26 cellular contexts compared by ENCODE assay signal in the genomic region with DNA sequence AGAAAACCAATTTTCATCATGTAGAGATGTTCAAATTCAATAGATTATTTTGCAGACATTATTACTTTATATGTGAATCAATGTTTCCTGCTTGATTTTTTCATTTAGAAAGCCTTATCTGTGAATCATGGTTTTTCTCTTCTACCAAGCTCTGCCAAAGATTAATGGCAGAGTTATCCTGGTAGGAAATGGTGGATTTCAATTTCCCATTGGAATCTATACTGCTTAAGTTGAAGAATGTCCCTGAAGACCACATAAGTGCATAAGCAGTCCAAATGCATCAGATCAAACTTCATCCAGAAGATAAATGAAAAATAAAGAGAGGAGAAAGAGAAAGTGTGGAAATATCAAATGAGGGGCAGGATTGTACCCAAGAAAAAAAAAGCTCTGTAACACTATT. TPM values are rescaled to one million over a fixed set of nuclear protein-coding genes. Genes with fewer than 3 reads are reported as not detected.
DNase-seq lines count a peak whose midpoint lies in the region; ATAC-seq, FAIRE-seq and TF ChIP-seq lines count a peak whose summit lies in the region.
"Had no signal": no experiment of that assay in that cellular context is flagged by ENCODE, and none has a peak within 500 bp of the region (broad histone marks: within the 10 kb centered on the region; RNA-seq: fewer than 3 reads in every experiment).

No MANE protein-coding gene starts in this region.

- H3K27me3 Mint-ChIP-seq in mesothelial cell of epicardium (ENCODE audit: low read depth): no peaks in the 10 kb centered on the region

- peak overlapping the region in 7 of 12 donors; percentile 25 to 64 (median 35) for H3K4me3 ChIP-seq in heart left ventricle
- H3K4me3 ChIP-seq in coronary artery: peak overlapping the region; percentile 11
- peak overlapping the region; percentile 21 for H3K4me3 ChIP-seq in upper lobe of right lung
- H3K4me3 ChIP-seq: GM23248 had no signal

- no peak for DNase-seq in heart left ventricle
- DNase-seq in cardiac septum (ENCODE audit: low spot score): no peak
- no peak for DNase-seq in coronary artery (ENCODE audit: low spot score)
- DNase-seq in mesothelial cell of epicardium (ENCODE audit: low spot score in 2 of 2, unreplicated experiment in 2 of 2): no peak
- no peak for DNase-seq in upper lobe of right lung
- no peak for DNase-seq in activated T-cell treated with anti-CD3 and anti-CD28 coated beads for 4 hours
- no peak for DNase-seq in GM12891 (ENCODE audit: insufficient read length, low spot score)
- DNase-seq: 8988T; Calu3; CD8-positive, alpha-beta memory T cell; DMS153; GM23248; H9; KBM-7; NCI-H1092; NCI-H1436 treated with DMSO at 0.1 percent for 48 hours; NCI-H1930; NCI-H226; NCI-H510A treated with DMSO at 0.1 percent for 48 hours; NCI-H774 had no signal

- no peaks in the 10 kb centered on the region for H3K27me3 ChIP-seq in heart left ventricle
- no peaks in the 10 kb centered on the region for H3K27me3 ChIP-seq in upper lobe of right lung

- H3K4me3 Mint-ChIP-seq in mesothelial cell of epicardium: peak overlapping the region; percentile 51
- H3K4me3 Mint-ChIP-seq: CD8-positive, alpha-beta memory T cell; H9 had no signal

- H3K4me1 ChIP-seq in heart left ventricle: no peaks in the 10 kb centered on the region
- no peaks in the 10 kb centered on the region for H3K4me1 ChIP-seq in upper lobe of right lung

- peaks cover 0 to 46% (median 2%) of the 10 kb centered on the region in 9 donors for H3K36me3 ChIP-seq in heart left ventricle
- H3K36me3 ChIP-seq in upper lobe of right lung: no peaks in the 10 kb centered on the region

- FAIRE-seq in GM12891 (lab: Jason Lieb, UNC): no peak
- FAIRE-seq: GM12892 had no signal

- no peaks in the 10 kb centered on the region for H3K9me3 Mint-ChIP-seq in mesothelial cell of epicardium
- H3K9me3 Mint-ChIP-seq: H9 had no signal

- intact Hi-C loops in heart left ventricle (cut with DNase I): loop anchor here in 5 of 10 donors (5.0 to 10.0 kb wide), 3 partner anchors 121 to 129 kb away; no protein-coding TSS in a partner anchor
- intact Hi-C loops in cardiac septum (cut with DNase I): no loop called here
- intact Hi-C loops in upper lobe of right lung (cut with DNase I): no loop called here

- no peak for TF ChIP-seq CTCF in heart left ventricle (IDR thresholded peaks at IDR 0.05)
- TF ChIP-seq CTCF in coronary artery (IDR thresholded peaks at IDR 0.05): no peak
- TF ChIP-seq CTCF in mesothelial cell of epicardium (IDR thresholded peaks at IDR 0.05; ENCODE audit: unreplicated experiment): no peak
- no peak for TF ChIP-seq CTCF in upper lobe of right lung (IDR thresholded peaks at IDR 0.05)

- H3K36me3 Mint-ChIP-seq in mesothelial cell of epicardium: peaks cover 22% of the 10 kb centered on the region
- H3K36me3 Mint-ChIP-seq: CD8-positive, alpha-beta memory T cell had no signal

- peaks cover 72% of the 10 kb centered on the region for H3K4me1 Mint-ChIP-seq in mesothelial cell of epicardium
- H3K4me1 Mint-ChIP-seq: CD8-positive, alpha-beta memory T cell had no signal

- no peak for TF ChIP-seq POLR2A in heart left ventricle (IDR thresholded peaks at IDR 0.05)
- no peak for TF ChIP-seq POLR2A in GM12891 (IDR thresholded peaks at IDR 0.05; ENCODE audit: low read depth, low read length)

- H3K27ac ChIP-seq in heart left ventricle (peak overlapping the region in 6 of 12 donors; percentile 0 to 53 (median 30)), coronary artery (peak overlapping the region in 1 of 2 donors; percentile 30), upper lobe of right lung (no peak overlapping the region)
- H3K27ac ChIP-seq: C4-2B, GM23248 had no signal

- peak overlapping the region; percentile 55 for H3K27ac Mint-ChIP-seq in mesothelial cell of epicardium
- H3K27ac Mint-ChIP-seq: CD8-positive, alpha-beta memory T cell; H9 had no signal

- ATAC-seq in heart left ventricle: no peak
- no peak for ATAC-seq in upper lobe of right lung
- ATAC-seq in HG03280 (IDR thresholded peaks at IDR 0.05; ENCODE audit: unreplicated experiment): no peak
- ATAC-seq: Panc1 had no signal

- H3K9me3 ChIP-seq in heart left ventricle: no peaks in the 10 kb centered on the region
- no peaks in the 10 kb centered on the region for H3K9me3 ChIP-seq in upper lobe of right lung

TF ChIP-seq in GM12891, 5 proteins besides CTCF, POLR2A, EP300 and RAD21:
- TF ChIP-seq TAF1 (IDR thresholded peaks at IDR 0.05; ENCODE audit: low read depth, low read length) (no peak), PAX5 (IDR thresholded peaks at IDR 0.05; ENCODE audit: insufficient read depth, low read length, severe bottlenecking) (no peak), POU2F2 (IDR thresholded peaks at IDR 0.05; ENCODE audit: low read depth, low read length) (no peak), SPI1 (IDR thresholded peaks at IDR 0.05; ENCODE audit: low read depth, low read length) (no peak), POLR2AphosphoS5 (IDR thresholded peaks at IDR 0.05; ENCODE audit: low read depth, low read length) (no peak)

RNA-seq across cellular contexts. Expression of gene LUM, which starts 5.0 kb away (rescaled TPM):
- 100 to 1,000 TPM in 5 of 9 donors, 10 to 100 TPM in 4; 25.3 to 249 (median 102) TPM for total RNA-seq in heart left ventricle
- 10 to 100 TPM; 21.8 to 36.4 TPM for polyA plus RNA-seq in heart left ventricle
- total RNA-seq in cardiac septum: 130 TPM
- 490 to 545 TPM (median 508 TPM) in 3 replicates for total RNA-seq in mesothelial cell of epicardium
- 361 TPM for total RNA-seq in upper lobe of right lung
- not detected for polyA plus RNA-seq in GM12891 (2012; ENCODE audit: low read depth, missing spikeins)
- total RNA-seq: CD8-positive, alpha-beta memory T cell; G401; H9 had no signal
- polyA plus RNA-seq: CD8-positive, alpha-beta memory T cell had no signal

RNA-seq across cellular contexts. Expression of gene KERA, which starts 48.5 kb away (rescaled TPM):
- total RNA-seq in heart left ventricle: not detected
- not detected for polyA plus RNA-seq in heart left ventricle
- total RNA-seq in cardiac septum: 0.19 TPM
- total RNA-seq in mesothelial cell of epicardium: 0.09 TPM in 1 of 3 replicates, not detected in the others
- total RNA-seq in upper lobe of right lung: not detected
- polyA plus RNA-seq in GM12891 (2012; ENCODE audit: low read depth, missing spikeins): not detected
- total RNA-seq: Calu3; CD8-positive, alpha-beta memory T cell; G401; GM23248; H9; HT1080 had no signal
- polyA plus RNA-seq: CD8-positive, alpha-beta memory T cell; GM23248 had no signal
